Comparison of ENCODE assay signal across 17 cellular contexts in the genomic region with DNA sequence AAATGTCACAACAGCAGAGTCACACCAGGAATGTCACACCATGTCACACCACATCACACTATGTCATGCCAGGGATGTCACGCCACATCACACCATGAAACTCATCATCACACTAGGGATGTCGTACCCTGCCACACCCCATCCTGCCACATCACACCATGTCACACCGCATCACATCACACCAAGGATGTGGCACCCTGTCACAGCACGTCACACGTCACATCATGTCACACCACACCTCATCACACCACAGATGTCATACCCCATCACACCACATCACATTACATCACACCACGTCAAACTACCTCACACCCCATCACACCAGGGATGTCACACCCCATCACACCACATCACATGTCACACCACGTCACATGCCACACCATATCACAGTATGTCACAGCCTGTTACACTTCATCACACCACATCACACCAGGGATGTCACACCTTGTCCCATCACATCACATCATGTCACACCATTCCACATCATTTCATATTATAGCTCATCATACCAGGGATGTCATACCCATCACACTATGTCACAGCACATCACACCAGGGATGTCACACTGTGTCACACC.
DNase-seq lines count a peak whose midpoint lies in the region; ATAC-seq and TF ChIP-seq lines count a peak whose summit lies in the region.
"Had no signal": no experiment of that assay in that cellular context is flagged by ENCODE, and none has a peak within 500 bp of the region (broad histone marks: within the 10 kb centered on the region; RNA-seq: fewer than 3 reads in every experiment).

No MANE protein-coding gene starts in this region.

- no peaks in the 10 kb centered on the region for H3K36me3 ChIP-seq in brain microvascular endothelial cell (replicated peaks)

- no peaks in the 10 kb centered on the region for H3K9me3 ChIP-seq in right cardiac atrium (ENCODE audit: control insufficient read depth, low read length)

- H3K36me3 Mint-ChIP-seq in activated CD8-positive, alpha-beta memory T cell treated with anti-CD3 and anti-CD28 coated beads, Interleukin-2, amount 10 ng/mL, durations not matched to agents 7 days and 5 days = no peaks in the 10 kb centered on the region
- no peaks in the 10 kb centered on the region for H3K36me3 Mint-ChIP-seq in activated CD4-positive, alpha-beta memory T cell treated with anti-CD3 and anti-CD28 coated beads, Interleukin-2, amount 10 ng/mL, durations not matched to agents 7 days and 5 days (ENCODE audit: low read depth)
- H3K36me3 Mint-ChIP-seq: activated naive CD8-positive, alpha-beta T cell; CD14-positive monocyte had no signal

- H3K27me3 Mint-ChIP-seq in activated CD8-positive, alpha-beta memory T cell treated with anti-CD3 and anti-CD28 coated beads, Interleukin-2, amount 10 ng/mL, durations not matched to agents 7 days and 5 days = peaks cover 18% of the 10 kb centered on the region
- H3K27me3 Mint-ChIP-seq in activated CD4-positive, alpha-beta memory T cell treated with anti-CD3 and anti-CD28 coated beads, Interleukin-2, amount 10 ng/mL, durations not matched to agents 7 days and 5 days = peaks cover 10% of the 10 kb centered on the region

- in situ Hi-C loops in brain microvascular endothelial cell (cut with HindIII; ENCODE audit: low pct_ligation_motif_present, low sequenced_read_pairs) = no loop called here

- POLR2A ChIA-PET in activated CD4-positive, alpha-beta memory T cell treated with anti-CD3 and anti-CD28 coated beads, Interleukin-2, amount 10 ng/mL, durations not matched to agents 7 days and 5 days (lab: Charles Lee) = no interaction called here

- H3K4me3 ChIP-seq in right cardiac atrium (ENCODE audit: low read length) (no peak overlapping the region), brain microvascular endothelial cell (ENCODE audit: low read depth, low read length) (no peak overlapping the region)
- H3K4me3 ChIP-seq: skin epidermis had no signal

- peaks cover 3% of the 10 kb centered on the region for H3K9me3 Mint-ChIP-seq in activated CD8-positive, alpha-beta memory T cell treated with anti-CD3 and anti-CD28 coated beads, Interleukin-2, amount 10 ng/mL, durations not matched to agents 7 days and 5 days (ENCODE audit: low read depth)
- peaks cover 6% of the 10 kb centered on the region for H3K9me3 Mint-ChIP-seq in activated CD4-positive, alpha-beta memory T cell treated with anti-CD3 and anti-CD28 coated beads, Interleukin-2, amount 10 ng/mL, durations not matched to agents 7 days and 5 days
- H3K9me3 Mint-ChIP-seq: CD14-positive monocyte had no signal

- H3K27me3 ChIP-seq in right cardiac atrium (ENCODE audit: control insufficient read depth, insufficient read depth) (no peaks in the 10 kb centered on the region), brain microvascular endothelial cell (replicated peaks) (no peaks in the 10 kb centered on the region)

- CTCF ChIA-PET in activated CD8-positive, alpha-beta memory T cell treated with anti-CD3 and anti-CD28 coated beads, Interleukin-2, amount 10 ng/mL, durations not matched to agents 7 days and 5 days (lab: Charles Lee) = no interaction called here
- CTCF ChIA-PET in activated CD4-positive, alpha-beta memory T cell treated with anti-CD3 and anti-CD28 coated beads, Interleukin-2, amount 10 ng/mL, durations not matched to agents 7 days and 5 days (lab: Charles Lee) = no interaction called here

- peak; percentile 46 for DNase-seq in activated CD8-positive, alpha-beta memory T cell treated with anti-CD3 and anti-CD28 coated beads, Interleukin-2, amount 10 ng/mL, durations not matched to agents 7 days and 5 days
- DNase-seq in activated CD8-positive, alpha-beta memory T cell treated with anti-CD3 and anti-CD28 coated beads, Interleukin-2, amount 50 U/mL, for 4 hours = no peak
- peak; percentile 17 for DNase-seq in activated CD4-positive, alpha-beta memory T cell treated with anti-CD3 and anti-CD28 coated beads, Interleukin-2, amount 10 ng/mL, durations not matched to agents 7 days and 5 days
- DNase-seq in right cardiac atrium = no peak
- DNase-seq in sciatic nerve (ENCODE audit: low spot score) = no peak
- no peak for DNase-seq in NCI-H510A treated with DMSO at 0.1 percent for 48 hours (lab: John Stamatoyannopoulos, UW)
- DNase-seq in brain microvascular endothelial cell = no peak
- no peak for DNase-seq in NCI-H524 treated with DMSO at 0.1 percent for 48 hours (lab: John Stamatoyannopoulos, UW)
- DNase-seq: 8988T; activated CD4-positive, CD25-positive, alpha-beta regulatory T cell; activated T-cell treated with anti-CD3 and anti-CD28 coated beads for 4 hours; Karpas-422; NCI-H146 had no signal

- ATAC-seq in activated CD8-positive, alpha-beta memory T cell treated with anti-CD3 and anti-CD28 coated beads, Interleukin-2, amount 10 ng/mL, durations not matched to agents 7 days and 5 days = peak; percentile 23
- ATAC-seq in right cardiac atrium = peak; percentile 42 to 53
- peak; percentile 22 for ATAC-seq in sciatic nerve

- no peak overlapping the region for H3K4me3 Mint-ChIP-seq in activated CD8-positive, alpha-beta memory T cell treated with anti-CD3 and anti-CD28 coated beads, Interleukin-2, amount 10 ng/mL, durations not matched to agents 7 days and 5 days
- no peak overlapping the region for H3K4me3 Mint-ChIP-seq in activated CD4-positive, alpha-beta memory T cell treated with anti-CD3 and anti-CD28 coated beads, Interleukin-2, amount 10 ng/mL, durations not matched to agents 7 days and 5 days
- H3K4me3 Mint-ChIP-seq: activated naive CD8-positive, alpha-beta T cell; CD14-positive monocyte had no signal

- WGBS in right cardiac atrium = 76% methylated on average over 7 of the region's 7 CpGs

- H3K4me1 Mint-ChIP-seq in activated CD8-positive, alpha-beta memory T cell treated with anti-CD3 and anti-CD28 coated beads, Interleukin-2, amount 10 ng/mL, durations not matched to agents 7 days and 5 days = no peaks in the 10 kb centered on the region
- H3K4me1 Mint-ChIP-seq in activated CD4-positive, alpha-beta memory T cell treated with anti-CD3 and anti-CD28 coated beads, Interleukin-2, amount 10 ng/mL, durations not matched to agents 7 days and 5 days = no peaks in the 10 kb centered on the region
- H3K4me1 Mint-ChIP-seq: CD14-positive monocyte had no signal

- intact Hi-C loops in right cardiac atrium (cut with DNase I) (loop anchor here (2.0 to 10.0 kb wide), 3 partner anchors 144 to 148 kb away; no protein-coding TSS in a partner anchor), sciatic nerve (cut with DNase I) (no loop called here)

- H3K27ac Mint-ChIP-seq in activated CD8-positive, alpha-beta memory T cell treated with anti-CD3 and anti-CD28 coated beads, Interleukin-2, amount 10 ng/mL, durations not matched to agents 7 days and 5 days = no peak overlapping the region
- H3K27ac Mint-ChIP-seq in activated CD4-positive, alpha-beta memory T cell treated with anti-CD3 and anti-CD28 coated beads, Interleukin-2, amount 10 ng/mL, durations not matched to agents 7 days and 5 days = no peak overlapping the region
- H3K27ac Mint-ChIP-seq: activated naive CD8-positive, alpha-beta T cell; CD14-positive monocyte had no signal

- H3K4me1 ChIP-seq in right cardiac atrium (ENCODE audit: control insufficient read depth, insufficient read depth, low read length) = no peaks in the 10 kb centered on the region

- H3K27ac ChIP-seq in right cardiac atrium (ENCODE audit: low read length) (no peak overlapping the region), brain microvascular endothelial cell (no peak overlapping the region)
- H3K27ac ChIP-seq: HL-60, skin epidermis had no signal

- TF ChIP-seq CTCF in brain microvascular endothelial cell (IDR thresholded peaks at IDR 0.05; ENCODE audit: low read depth, low read length, missing control alignments) = no peak

Comparison
In these comparisons a context has a peak if more than half of its experiments do, and no peak if none do; other contexts are left out.
1. DNase-seq: peak in activated CD8-positive, alpha-beta memory T cell treated with anti-CD3 and anti-CD28 coated beads, Interleukin-2, amount 10 ng/mL, durations not matched to agents 7 days and 5 days (single experiment) and activated CD4-positive, alpha-beta memory T cell treated with anti-CD3 and anti-CD28 coated beads, Interleukin-2, amount 10 ng/mL, durations not matched to agents 7 days and 5 days (single experiment); none in activated CD8-positive, alpha-beta memory T cell treated with anti-CD3 and anti-CD28 coated beads, Interleukin-2, amount 50 U/mL, for 4 hours (single experiment), right cardiac atrium (0 of 3), sciatic nerve (single experiment), NCI-H510A treated with DMSO at 0.1 percent for 48 hours (single experiment), brain microvascular endothelial cell (single experiment) and NCI-H524 treated with DMSO at 0.1 percent for 48 hours (single experiment).
2. Peak in every context shown above with its lines, with median percentiles within 50 percentile points of each other: ATAC-seq.